ENCODE assay signal across 16 cellular contexts in the genomic region with DNA sequence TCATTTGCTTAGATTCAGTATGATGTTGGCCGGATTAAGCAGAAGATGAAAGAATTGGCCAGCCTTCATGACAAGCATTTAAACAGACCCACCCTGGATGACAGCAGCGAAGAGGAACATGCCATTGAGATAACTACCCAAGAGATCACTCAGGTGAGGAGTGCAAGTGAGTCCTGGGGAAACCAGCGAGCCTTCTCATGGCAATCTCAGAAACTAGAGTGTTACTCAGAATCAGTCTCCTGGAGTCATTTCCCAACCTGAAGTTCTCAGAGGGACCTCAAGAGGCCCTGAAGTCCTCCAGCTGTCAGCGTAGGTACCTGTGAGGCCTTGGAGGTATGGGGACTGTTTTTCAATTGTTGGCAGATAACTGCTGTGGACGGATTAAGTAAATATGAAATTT. TPM values are rescaled to one million over a fixed set of nuclear protein-coding genes. Genes with fewer than 3 reads are reported as not detected.
DNase-seq lines count a peak whose midpoint lies in the region; ATAC-seq and TF ChIP-seq lines count a peak whose summit lies in the region.
"Had no signal": no experiment of that assay in that cellular context is flagged by ENCODE, and none has a peak within 500 bp of the region (broad histone marks: within the 10 kb centered on the region; RNA-seq: fewer than 3 reads in every experiment).

No MANE protein-coding gene starts in this region.

- no peak for DNase-seq in activated T-cell treated with anti-CD3 and anti-CD28 coated beads, Interleukin-2, amount 50 U/mL, for 24 hours
- no peak for DNase-seq in activated T-cell treated with anti-CD3 and anti-CD28 coated beads, Interleukin-2, amount 50 U/mL, for 4 hours
- DNase-seq in esophagus muscularis mucosa (ENCODE audit: extremely low spot score) (peak; percentile 53), trophoblast cell (peak; percentile 34 to 40), immature natural killer cell (no peak), left cardiac atrium (no peak)
- DNase-seq: C1 segment of cervical spinal cord, KG1, NCI-H1092, NCI-H1694 treated with DMSO at 0.1 percent for 48 hours, NCI-H774, Peyer's patch, SHP77 had no signal

- no peak overlapping the region for H2BK12ac ChIP-seq in trophoblast cell (ENCODE audit: low read length)

- H4K91ac ChIP-seq in trophoblast cell (ENCODE audit: low read depth, low read length) = no peak overlapping the region

- peaks cover 34% of the 10 kb centered on the region for H3K4me1 Mint-ChIP-seq in activated T-cell treated with anti-CD3 and anti-CD28 coated beads, Interleukin-2, amount 50 U/mL, for 24 hours (ENCODE audit: low read depth)
- H3K4me1 Mint-ChIP-seq in activated T-cell treated with anti-CD3 and anti-CD28 coated beads, Interleukin-2, amount 50 U/mL, for 4 hours (ENCODE audit: low read depth) = peaks cover 26% of the 10 kb centered on the region
- H3K4me1 Mint-ChIP-seq in immature natural killer cell = peaks cover 19 to 41% of the 10 kb centered on the region in 2 donors

- peaks cover 37% of the 10 kb centered on the region for H3K36me3 ChIP-seq in HUES6 (ENCODE audit: control insufficient read depth, insufficient read depth, low read length)
- peaks cover 12 to 59% (median 42%) of the 10 kb centered on the region in 4 donors for H3K36me3 ChIP-seq in esophagus muscularis mucosa
- peaks cover 18 to 32% of the 10 kb centered on the region in 2 experiments for H3K36me3 ChIP-seq in trophoblast cell (ENCODE audit: control insufficient read depth in 1 of 2, insufficient read depth in 2 of 2, low read length in 2 of 2)

- H3K27me3 ChIP-seq in HUES6 (ENCODE audit: control insufficient read depth, insufficient read depth, low read length) = no peaks in the 10 kb centered on the region
- H3K27me3 ChIP-seq in esophagus muscularis mucosa = no peaks in the 10 kb centered on the region
- no peaks in the 10 kb centered on the region for H3K27me3 ChIP-seq in trophoblast cell (ENCODE audit: insufficient read depth, low read length)
- H3K27me3 ChIP-seq: Peyer's patch had no signal

- no peak overlapping the region for H2AFZ ChIP-seq in trophoblast cell (ENCODE audit: insufficient read depth, low read length, poor library complexity)

- peaks cover 85% of the 10 kb centered on the region for H3K36me3 Mint-ChIP-seq in activated T-cell treated with anti-CD3 and anti-CD28 coated beads, Interleukin-2, amount 50 U/mL, for 24 hours (ENCODE audit: low read depth)
- H3K36me3 Mint-ChIP-seq in activated T-cell treated with anti-CD3 and anti-CD28 coated beads, Interleukin-2, amount 50 U/mL, for 4 hours (ENCODE audit: insufficient read depth) = peaks cover 30% of the 10 kb centered on the region
- H3K36me3 Mint-ChIP-seq in immature natural killer cell = peaks cover 0 to 26% (median 13%) of the 10 kb centered on the region in 3 donors

- no peaks in the 10 kb centered on the region for H3K79me2 ChIP-seq in trophoblast cell (ENCODE audit: control insufficient read depth, insufficient read depth, low read length, poor library complexity)

- no peak overlapping the region for H4K12ac ChIP-seq in trophoblast cell (ENCODE audit: low read depth, low read length)

- no peak overlapping the region for H3K23ac ChIP-seq in trophoblast cell (ENCODE audit: low read length)

- peak overlapping the region; percentile 7 for H3K27ac Mint-ChIP-seq in activated T-cell treated with anti-CD3 and anti-CD28 coated beads, Interleukin-2, amount 50 U/mL, for 24 hours
- H3K27ac Mint-ChIP-seq in immature natural killer cell = peak overlapping the region in 2 of 6 donors; percentile 23 to 74

- H3K9me3 Mint-ChIP-seq in activated T-cell treated with anti-CD3 and anti-CD28 coated beads, Interleukin-2, amount 50 U/mL, for 24 hours = no peaks in the 10 kb centered on the region
- no peaks in the 10 kb centered on the region for H3K9me3 Mint-ChIP-seq in activated T-cell treated with anti-CD3 and anti-CD28 coated beads, Interleukin-2, amount 50 U/mL, for 4 hours
- H3K9me3 Mint-ChIP-seq in immature natural killer cell = no peaks in the 10 kb centered on the region

- no peak for ATAC-seq in activated T-cell treated with anti-CD3 and anti-CD28 coated beads, Interleukin-2, amount 50 U/mL, for 4 hours
- ATAC-seq in HG03039 (IDR thresholded peaks at IDR 0.05; ENCODE audit: unreplicated experiment) (no peak), left cardiac atrium (no peak)

- H3K4me3 ChIP-seq in HUES6 (ENCODE audit: low read depth, low read length) (no peak overlapping the region), esophagus muscularis mucosa (no peak overlapping the region), trophoblast cell (ENCODE audit: low read depth, low read length) (no peak overlapping the region)
- H3K4me3 ChIP-seq: HAP-1, Peyer's patch had no signal

- no peak overlapping the region for H3K4me2 ChIP-seq in trophoblast cell (ENCODE audit: low read length)

- no peak overlapping the region for H2BK5ac ChIP-seq in trophoblast cell (ENCODE audit: low read depth, low read length, poor library complexity)

- H2BK120ac ChIP-seq in trophoblast cell (ENCODE audit: insufficient read depth, low read length, poor library complexity) = no peak overlapping the region

- H3K4me1 ChIP-seq in HUES6 (ENCODE audit: control insufficient read depth, insufficient read depth, low read length) (peaks cover 52% of the 10 kb centered on the region), esophagus muscularis mucosa (peaks cover 0 to 22% (median 9%) of the 10 kb centered on the region in 4 donors), trophoblast cell (ENCODE audit: control insufficient read depth in 1 of 2, insufficient read depth in 2 of 2, low read length in 2 of 2) (no peaks in the 10 kb centered on the region)
- H3K4me1 ChIP-seq: Peyer's patch had no signal

- intact Hi-C loops in esophagus muscularis mucosa (cut with DNase I) (no loop called here), left cardiac atrium (cut with DNase I) (no loop called here)

- H3K27ac ChIP-seq in HUES6 (ENCODE audit: low read depth, low read length) (peak overlapping the region; percentile 69), esophagus muscularis mucosa (replicated peaks in 1 of 4) (peak overlapping the region in 1 of 4 donors; percentile 31), trophoblast cell (ENCODE audit: low read depth, low read length) (no peak overlapping the region)
- H3K27ac ChIP-seq: Peyer's patch had no signal

- no peak overlapping the region for H3K18ac ChIP-seq in trophoblast cell (ENCODE audit: low read length)

- no peak for TF ChIP-seq EP300 in esophagus muscularis mucosa (IDR thresholded peaks at IDR 0.05)

- no peak overlapping the region for H2AK5ac ChIP-seq in trophoblast cell (ENCODE audit: low read length)

- no peak overlapping the region for H3K14ac ChIP-seq in trophoblast cell (ENCODE audit: low read length)

- H3K9me3 ChIP-seq in HUES6 (ENCODE audit: control insufficient read depth, insufficient read depth, low read depth, low read length) (no peaks in the 10 kb centered on the region), esophagus muscularis mucosa (no peaks in the 10 kb centered on the region), trophoblast cell (ENCODE audit: insufficient read depth, low read depth, low read length) (no peaks in the 10 kb centered on the region)
- H3K9me3 ChIP-seq: HAP-1, Peyer's patch had no signal

- H3K27me3 Mint-ChIP-seq in activated T-cell treated with anti-CD3 and anti-CD28 coated beads, Interleukin-2, amount 50 U/mL, for 24 hours = no peaks in the 10 kb centered on the region
- no peaks in the 10 kb centered on the region for H3K27me3 Mint-ChIP-seq in activated T-cell treated with anti-CD3 and anti-CD28 coated beads, Interleukin-2, amount 50 U/mL, for 4 hours (ENCODE audit: low read depth)
- H3K27me3 Mint-ChIP-seq in immature natural killer cell (ENCODE audit: low read depth in 3 of 3) = no peaks in the 10 kb centered on the region

- no peak overlapping the region for H3K9ac ChIP-seq in HUES6 (ENCODE audit: low read length)
- no peak overlapping the region for H3K9ac ChIP-seq in trophoblast cell (ENCODE audit: low read length)

- H3K79me1 ChIP-seq in trophoblast cell (ENCODE audit: low read length) = no peaks in the 10 kb centered on the region

- 68% methylated on average over 5 of the region's 5 CpGs for WGBS in esophagus muscularis mucosa
- WGBS in trophoblast cell (ENCODE audit: extremely low coverage, insufficient coverage, insufficient read length) = no CpG with 5 or more reads among the region's 5 CpGs

- no peak overlapping the region for H3K4ac ChIP-seq in trophoblast cell (ENCODE audit: low read depth, low read length)

- TF ChIP-seq POLR2A in esophagus muscularis mucosa (IDR thresholded peaks at IDR 0.05; ENCODE audit: low read depth) = no peak

- H4K8ac ChIP-seq in trophoblast cell (ENCODE audit: low read depth, low read length) = no peak overlapping the region

- TF ChIP-seq CTCF in esophagus muscularis mucosa (IDR thresholded peaks at IDR 0.05) = no peak

- no peak overlapping the region for H3K4me3 Mint-ChIP-seq in activated T-cell treated with anti-CD3 and anti-CD28 coated beads, Interleukin-2, amount 50 U/mL, for 24 hours
- no peak overlapping the region for H3K4me3 Mint-ChIP-seq in activated T-cell treated with anti-CD3 and anti-CD28 coated beads, Interleukin-2, amount 50 U/mL, for 4 hours
- no peak overlapping the region for H3K4me3 Mint-ChIP-seq in immature natural killer cell

RNA-seq across cellular contexts. Expression of gene STX16, which starts 16.9 kb away (rescaled TPM):
- total RNA-seq in activated T-cell treated with anti-CD3 and anti-CD28 coated beads, Interleukin-2, amount 50 U/mL, for 4 hours = 10 to 100 TPM; 52.2 to 67.6 (median 55.4) TPM
- total RNA-seq in esophagus muscularis mucosa (10 to 100 TPM; 36.6 to 57.7 (median 43.5) TPM), left cardiac atrium (10 to 100 TPM; 22.8 to 32.0 TPM)
- 26.9 and 28.5 TPM in 2 replicates for polyA plus RNA-seq in trophoblast cell (2013)
- polyA plus RNA-seq in immature natural killer cell = 10 to 100 TPM; 17.2 to 24.9 (median 21.1) TPM

RNA-seq across cellular contexts. Expression of gene NPEPL1, which starts 24.6 kb away (rescaled TPM):
- 10 to 100 TPM; 11.5 to 17.2 (median 16.4) TPM for total RNA-seq in activated T-cell treated with anti-CD3 and anti-CD28 coated beads, Interleukin-2, amount 50 U/mL, for 4 hours
- total RNA-seq in esophagus muscularis mucosa = 10 to 100 TPM; 29.0 to 59.0 (median 50.5) TPM
- polyA plus RNA-seq in trophoblast cell (2013) = 11.3 and 12.1 TPM in 2 replicates
- polyA plus RNA-seq in immature natural killer cell = 10 to 100 TPM; 10.1 to 20.1 (median 11.6) TPM
- total RNA-seq in left cardiac atrium = 10 to 100 TPM; 19.7 to 20.0 TPM

Comparison
In these comparisons a context has a peak if more than half of its experiments do, and no peak if none do; other contexts are left out.
1. DNase-seq: peak in esophagus muscularis mucosa (single experiment) and trophoblast cell (2 of 2); none in activated T-cell treated with anti-CD3 and anti-CD28 coated beads, Interleukin-2, amount 50 U/mL, for 24 hours (single experiment), activated T-cell treated with anti-CD3 and anti-CD28 coated beads, Interleukin-2, amount 50 U/mL, for 4 hours (single experiment), immature natural killer cell (0 of 3) and left cardiac atrium (single experiment).